In the genomic region with DNA sequence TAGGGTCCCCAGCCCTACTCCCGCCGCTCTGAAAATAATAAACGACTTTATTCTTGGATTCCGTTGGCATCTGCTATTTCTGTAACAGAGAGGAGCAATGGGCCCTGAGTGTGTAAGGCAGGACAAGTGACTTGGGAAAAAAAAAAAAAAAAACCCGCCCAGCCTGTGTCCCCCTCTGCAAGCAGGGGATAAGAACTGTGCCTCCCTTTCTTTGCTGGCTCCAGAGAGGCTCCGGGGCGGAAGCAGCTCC, we compare ENCODE assay signal across 8 cellular contexts. TPM values are rescaled to one million over a fixed set of nuclear protein-coding genes. Genes with fewer than 3 reads are reported as not detected.
DNase-seq lines count a peak whose midpoint lies in the region; ATAC-seq and TF ChIP-seq lines count a peak whose summit lies in the region.

No MANE protein-coding gene starts in this region.

- H3K9me3 ChIP-seq in muscle layer of colon (ENCODE audit: low read length), result no peaks in the 10 kb centered on the region

- H3K27ac ChIP-seq in 22Rv1 (peak overlapping the region; percentile 73), muscle layer of colon (ENCODE audit: low read depth, low read length) (peak overlapping the region; percentile 95)

- no peaks in the 10 kb centered on the region for H3K9me3 Mint-ChIP-seq in IgD-negative memory B cell

- intact Hi-C loops in left colon (cut with DNase I, micrococcal nuclease), result no loop called here

- peak overlapping the region; percentile 74 for H3K9ac ChIP-seq in muscle layer of colon (ENCODE audit: low read length)

- no peaks in the 10 kb centered on the region for H3K27me3 ChIP-seq in muscle layer of colon (ENCODE audit: control insufficient read depth in 1 of 2, insufficient read depth in 2 of 2, low read length in 2 of 2)

- peaks cover 24 to 34% (median 26%) of the 10 kb centered on the region in 3 donors for H3K4me1 Mint-ChIP-seq in IgD-negative memory B cell

- no peak for DNase-seq in choroid plexus epithelial cell (ENCODE audit: low read depth)
- DNase-seq in NCI-H1694 treated with DMSO at 0.1 percent for 48 hours (lab: John Stamatoyannopoulos, UW), result no peak
- no peak for DNase-seq in left colon
- no peak for DNase-seq in cerebellum (ENCODE audit: low spot score)

- H3K4me1 ChIP-seq in muscle layer of colon (ENCODE audit: insufficient read depth, low read length), result peaks cover 60% of the 10 kb centered on the region

- H3K36me3 Mint-ChIP-seq in IgD-negative memory B cell, result no peaks in the 10 kb centered on the region

- H3K27ac Mint-ChIP-seq in IgD-negative memory B cell, result peak overlapping the region; percentile 97 to 99 (median 97)

- peak overlapping the region; percentile 88 to 98 (median 96) for H3K4me3 Mint-ChIP-seq in IgD-negative memory B cell

- H3K4me3 ChIP-seq in choroid plexus epithelial cell (ENCODE audit: low read depth, low read length), result peak overlapping the region; percentile 91
- peak overlapping the region; percentile 71 to 80 for H3K4me3 ChIP-seq in muscle layer of colon (ENCODE audit: low read depth in 1 of 2, low read length in 2 of 2)

- TF ChIP-seq CTCF in 22Rv1 (IDR thresholded peaks at IDR 0.05) (no peak), choroid plexus epithelial cell (conservative IDR thresholded peaks at IDR 0.05; ENCODE audit: low read depth, low read length) (no peak)

- no peak for ATAC-seq in HG03135 (IDR thresholded peaks at IDR 0.05; ENCODE audit: unreplicated experiment)
- no peak for ATAC-seq in left colon

- H3K27me3 Mint-ChIP-seq in IgD-negative memory B cell, result no peaks in the 10 kb centered on the region

- H3K36me3 ChIP-seq in muscle layer of colon (ENCODE audit: insufficient read depth, low read length), result no peaks in the 10 kb centered on the region

RNA-seq across cellular contexts. Expression of gene DNAJC4, which starts 0.5 kb away (rescaled TPM):
- polyA plus RNA-seq in IgD-negative memory B cell, result 49.3 TPM
- total RNA-seq in left colon (10 to 100 TPM; 54.8 to 60.6 TPM), cerebellum (15.7 TPM)

RNA-seq across cellular contexts. Expression of gene NUDT22, which starts 3.8 kb away (rescaled TPM):
- polyA plus RNA-seq in IgD-negative memory B cell, result 56.6 TPM
- total RNA-seq in left colon (100 to 1,000 TPM; 116 to 154 TPM), cerebellum (12.4 TPM)

RNA-seq across cellular contexts. Expression of gene TRPT1, which starts 3.9 kb away (rescaled TPM):
- 75.0 TPM for polyA plus RNA-seq in IgD-negative memory B cell
- total RNA-seq in left colon (10 to 100 TPM; 58.5 to 74.6 TPM), cerebellum (10.3 TPM)

RNA-seq across cellular contexts. Expression of gene VEGFB, which starts 4.5 kb away (rescaled TPM):
- 34.8 TPM for polyA plus RNA-seq in IgD-negative memory B cell
- total RNA-seq in left colon (10 to 100 TPM; 40.8 to 68.8 TPM), cerebellum (14.2 TPM)

RNA-seq across cellular contexts. Expression of gene FKBP2, which starts 11.0 kb away (rescaled TPM):
- 101 TPM for polyA plus RNA-seq in IgD-negative memory B cell
- total RNA-seq in left colon (100 to 1,000 TPM in 1 of 2 donors, 10 to 100 TPM in 1; 78.5 to 104 TPM), cerebellum (11.7 TPM)
